Comparison of ENCODE assay signal across 18 cellular contexts in genomic region chr16:72560617-72561016, GRCh38.
DNase-seq lines count a peak whose midpoint lies in the region; ATAC-seq and TF ChIP-seq lines count a peak whose summit lies in the region.
"Had no signal": no experiment of that assay in that cellular context is flagged by ENCODE, and none has a peak within 500 bp of the region (broad histone marks: within the 10 kb centered on the region; RNA-seq: fewer than 3 reads in every experiment).

No MANE protein-coding gene starts in this region.

- no peak overlapping the region for H3K9ac ChIP-seq in neuronal stem cell (ENCODE audit: low read depth, low read length, poor library complexity)

- no peak overlapping the region for H3K4me3 ChIP-seq in HAP-1
- H3K4me3 ChIP-seq in choroid plexus epithelial cell (ENCODE audit: low read depth, low read length) = no peak overlapping the region
- H3K4me3 ChIP-seq in neuronal stem cell (ENCODE audit: low read length in 2 of 2) = no peak overlapping the region
- H3K4me3 ChIP-seq: heart left ventricle, uterus had no signal

- TF ChIP-seq CTCF in choroid plexus epithelial cell (conservative IDR thresholded peaks at IDR 0.05; ENCODE audit: low read depth, low read length) = no peak

- H3K27me3 Mint-ChIP-seq in activated naive CD8-positive, alpha-beta T cell treated with anti-CD3 and anti-CD28 coated beads, Interleukin-2, amount 50 U/mL, for 24 hours = no peaks in the 10 kb centered on the region
- H3K27me3 Mint-ChIP-seq: activated naive CD8-positive, alpha-beta T cell; IgD-negative memory B cell; stimulated activated naive CD8-positive, alpha-beta T cell treated with anti-CD3 and anti-CD28 coated beads, Interleukin-15, amount 100 ng/mL, for 72 hours had no signal

- no peak overlapping the region for H3K27ac Mint-ChIP-seq in activated naive CD8-positive, alpha-beta T cell treated with anti-CD3 and anti-CD28 coated beads, Interleukin-2, amount 50 U/mL, for 24 hours
- H3K27ac Mint-ChIP-seq: activated naive CD8-positive, alpha-beta T cell; CD14-positive monocyte; IgD-negative memory B cell; natural killer cell; stimulated activated naive CD8-positive, alpha-beta T cell treated with anti-CD3 and anti-CD28 coated beads, Interleukin-15, amount 100 ng/mL, for 72 hours had no signal

- H3K27me3 ChIP-seq in HAP-1 (ENCODE audit: low read depth) = no peaks in the 10 kb centered on the region
- H3K27me3 ChIP-seq in neuronal stem cell (ENCODE audit: control insufficient read depth in 3 of 3, insufficient read depth in 3 of 3, low read depth in 1 of 3, low read length in 3 of 3) = no peaks in the 10 kb centered on the region
- H3K27me3 ChIP-seq: heart left ventricle, uterus had no signal

- no peak overlapping the region for H3K23ac ChIP-seq in neuronal stem cell (ENCODE audit: low read depth, low read length, poor library complexity)

- no peak for ATAC-seq in activated naive CD8-positive, alpha-beta T cell treated with anti-CD3 and anti-CD28 coated beads, Interleukin-2, amount 50 U/mL, for 24 hours
- ATAC-seq: heart left ventricle; natural killer cell; stimulated activated naive CD8-positive, alpha-beta T cell treated with anti-CD3 and anti-CD28 coated beads, Interleukin-15, amount 100 ng/mL, for 72 hours had no signal

- no peaks in the 10 kb centered on the region for H3K9me3 Mint-ChIP-seq in activated naive CD8-positive, alpha-beta T cell treated with anti-CD3 and anti-CD28 coated beads, Interleukin-2, amount 50 U/mL, for 24 hours
- H3K9me3 Mint-ChIP-seq: IgD-negative memory B cell; natural killer cell; stimulated activated naive CD8-positive, alpha-beta T cell treated with anti-CD3 and anti-CD28 coated beads, Interleukin-15, amount 100 ng/mL, for 72 hours had no signal

- H3K36me3 ChIP-seq in HAP-1 (replicated peaks) = no peaks in the 10 kb centered on the region
- H3K36me3 ChIP-seq in neuronal stem cell (replicated peaks in 1 of 2; ENCODE audit: control insufficient read depth in 2 of 2, insufficient read depth in 2 of 2, low read length in 2 of 2) = no peaks in the 10 kb centered on the region
- H3K36me3 ChIP-seq: heart left ventricle, uterus had no signal

- no peak overlapping the region for H2BK5ac ChIP-seq in neuronal stem cell (ENCODE audit: low read length)

- no peak overlapping the region for H3K27ac ChIP-seq in neuronal stem cell (replicated peaks; ENCODE audit: low read length)
- H3K27ac ChIP-seq: heart left ventricle, uterus had no signal

- no peak overlapping the region for H4K8ac ChIP-seq in neuronal stem cell (ENCODE audit: low read depth, low read length)

- DNase-seq in HAP-1 (ENCODE audit: low spot score in 2 of 2) (peak; percentile 20 to 87), NCI-H1930 (lab: John Stamatoyannopoulos, UW) (peak; percentile 23 to 29), choroid plexus epithelial cell (ENCODE audit: low read depth) (peak; percentile 57), neuronal stem cell (ENCODE audit: low spot score) (no peak), SIG-M5 treated with dmso at 0.1 percent for 504 hours (lab: John Stamatoyannopoulos, UW; ENCODE audit: unreplicated experiment) (no peak), cerebellar cortex (ENCODE audit: low spot score) (no peak), hippocampal formation (lab: John Stamatoyannopoulos, UW) (no peak)
- no peak for DNase-seq in activated naive CD8-positive, alpha-beta T cell treated with anti-CD3 and anti-CD28 coated beads, Interleukin-2, amount 50 U/mL, for 24 hours
- DNase-seq: heart left ventricle; left cardiac atrium; natural killer cell; NCI-H2171; stimulated activated naive CD8-positive, alpha-beta T cell treated with anti-CD3 and anti-CD28 coated beads, Interleukin-15, amount 100 ng/mL, for 72 hours; SW 1271; uterus had no signal

- no peak overlapping the region for H4K91ac ChIP-seq in neuronal stem cell (ENCODE audit: low read depth, low read length, poor library complexity)

- no peak overlapping the region for H2BK12ac ChIP-seq in neuronal stem cell (ENCODE audit: low read length)

- in situ Hi-C loops in HAP-1 (cut with MboI; ENCODE audit: low sequenced_read_pairs) = no loop called here

- no peak overlapping the region for H3K18ac ChIP-seq in neuronal stem cell (ENCODE audit: low read length)

- H2AK5ac ChIP-seq in neuronal stem cell (ENCODE audit: low read depth, low read length) = no peak overlapping the region

- no peaks in the 10 kb centered on the region for H3K4me1 Mint-ChIP-seq in activated naive CD8-positive, alpha-beta T cell treated with anti-CD3 and anti-CD28 coated beads, Interleukin-2, amount 50 U/mL, for 24 hours
- H3K4me1 Mint-ChIP-seq: CD14-positive monocyte; natural killer cell; stimulated activated naive CD8-positive, alpha-beta T cell treated with anti-CD3 and anti-CD28 coated beads, Interleukin-15, amount 100 ng/mL, for 72 hours had no signal

- no peak overlapping the region for H3K4ac ChIP-seq in neuronal stem cell (ENCODE audit: low read length)

- peak overlapping the region; percentile 70 for H2AFZ ChIP-seq in neuronal stem cell (ENCODE audit: low read length)

- H3K36me3 Mint-ChIP-seq in activated naive CD8-positive, alpha-beta T cell treated with anti-CD3 and anti-CD28 coated beads, Interleukin-2, amount 50 U/mL, for 24 hours (ENCODE audit: low read depth) = no peaks in the 10 kb centered on the region
- H3K36me3 Mint-ChIP-seq: activated naive CD8-positive, alpha-beta T cell; CD14-positive monocyte; IgD-negative memory B cell; natural killer cell had no signal

- no peaks in the 10 kb centered on the region for H3K9me3 ChIP-seq in HAP-1
- H3K9me3 ChIP-seq in neuronal stem cell (replicated peaks in 1 of 2; ENCODE audit: control insufficient read depth in 2 of 2, insufficient read depth in 1 of 2, low read depth in 1 of 2, low read length in 2 of 2) = no peaks in the 10 kb centered on the region
- H3K9me3 ChIP-seq: heart left ventricle, uterus had no signal

- peaks cover 14% of the 10 kb centered on the region for H3K4me1 ChIP-seq in HAP-1
- H3K4me1 ChIP-seq in neuronal stem cell (ENCODE audit: control insufficient read depth in 2 of 2, insufficient read depth in 1 of 2, low read depth in 1 of 2, low read length in 2 of 2) = peaks cover 0 to 7% of the 10 kb centered on the region in 2 donors
- H3K4me1 ChIP-seq: heart left ventricle, uterus had no signal

- H3K14ac ChIP-seq in neuronal stem cell (ENCODE audit: low read length) = no peak overlapping the region

- whole genome bisulfite sequencing in neuronal stem cell (ENCODE audit: extremely low coverage in 2 of 2, insufficient read length in 2 of 2, insufficient replicate concordance in 1 of 2), 2 donors = no CpG with 5 or more reads among the region's 2 CpGs

- no peak overlapping the region for H3K4me3 Mint-ChIP-seq in activated naive CD8-positive, alpha-beta T cell treated with anti-CD3 and anti-CD28 coated beads, Interleukin-2, amount 50 U/mL, for 24 hours
- H3K4me3 Mint-ChIP-seq: activated naive CD8-positive, alpha-beta T cell; CD14-positive monocyte; IgD-negative memory B cell; natural killer cell; stimulated activated naive CD8-positive, alpha-beta T cell treated with anti-CD3 and anti-CD28 coated beads, Interleukin-15, amount 100 ng/mL, for 72 hours had no signal

- H2BK15ac ChIP-seq in neuronal stem cell (ENCODE audit: low read length) = no peak overlapping the region

- no peak overlapping the region for H3K4me2 ChIP-seq in neuronal stem cell (ENCODE audit: insufficient read depth, low read length, poor library complexity, severe bottlenecking)

- H3K79me1 ChIP-seq in neuronal stem cell (ENCODE audit: low read depth, low read length) = no peaks in the 10 kb centered on the region

- no peak overlapping the region for H2BK120ac ChIP-seq in neuronal stem cell (ENCODE audit: low read depth, low read length)

Comparison
In these comparisons a context has a peak if more than half of its experiments do, and no peak if none do; other contexts are left out.
1. DNase-seq: peak in HAP-1 (2 of 2), NCI-H1930 (2 of 2) and choroid plexus epithelial cell (single experiment); none in neuronal stem cell (single experiment), SIG-M5 treated with dmso at 0.1 percent for 504 hours (single experiment), cerebellar cortex (single experiment), activated naive CD8-positive, alpha-beta T cell treated with anti-CD3 and anti-CD28 coated beads, Interleukin-2, amount 50 U/mL, for 24 hours (single experiment) and hippocampal formation (0 of 2).